In genomic region chr17:81197831-81198490, GRCh38 we compare ENCODE assay signal across 17 cellular contexts. TPM values are rescaled to one million over a fixed set of nuclear protein-coding genes. Genes with fewer than 3 reads are reported as not detected.
DNase-seq lines count a peak whose midpoint lies in the region; ATAC-seq and TF ChIP-seq lines count a peak whose summit lies in the region.
"Had no signal": no experiment of that assay in that cellular context is flagged by ENCODE, and none has a peak within 500 bp of the region (broad histone marks: within the 10 kb centered on the region; RNA-seq: fewer than 3 reads in every experiment).

No MANE protein-coding gene starts in this region.

- H3K4me3 Mint-ChIP-seq in Caco-2 (ENCODE audit: unreplicated experiment): no peak overlapping the region
- H3K4me3 Mint-ChIP-seq: CD8-positive, alpha-beta memory T cell; HFFc6 had no signal

- no peak for TF ChIP-seq CTCF in lower lobe of right lung (IDR thresholded peaks at IDR 0.05)
- no peak for TF ChIP-seq CTCF in coronary artery (IDR thresholded peaks at IDR 0.05)
- TF ChIP-seq CTCF in Caco-2 (IDR thresholded peaks at IDR 0.05; ENCODE audit: insufficient read depth in 1 of 2, low read depth in 1 of 2, low read length in 1 of 2, severe bottlenecking in 1 of 2, unreplicated experiment in 1 of 2): no peak

- CTCF ChIA-PET in Caco-2 (lab: Charles Lee): interaction anchor here (1.2 kb wide), 1 partner anchor 55 kb away, joined by 4 read pairs; no protein-coding TSS in a partner anchor

- H3K27me3 ChIP-seq in right cardiac atrium (ENCODE audit: control insufficient read depth, insufficient read depth) (no peaks in the 10 kb centered on the region), lower lobe of right lung (ENCODE audit: low read depth) (no peaks in the 10 kb centered on the region), Caco-2 (replicated peaks; ENCODE audit: control insufficient read depth, insufficient read depth, low read length) (no peaks in the 10 kb centered on the region)
- H3K27me3 ChIP-seq: BE2C had no signal

- no peak for ATAC-seq in right cardiac atrium
- ATAC-seq in Right ventricle myocardium inferior: no peak
- ATAC-seq in lower lobe of right lung: no peak
- ATAC-seq: A549, HepG2 had no signal

- H3K4me3 ChIP-seq in right cardiac atrium (ENCODE audit: low read length) (no peak overlapping the region), lower lobe of right lung (peak overlapping the region; percentile 20), coronary artery (no peak overlapping the region), Caco-2 (ENCODE audit: low read depth, low read length) (no peak overlapping the region)
- H3K4me3 ChIP-seq: A549, HAP-1 had no signal

- peak in 2 of 3 donors; percentile 40 to 41 for DNase-seq in right cardiac atrium
- no peak for DNase-seq in Right ventricle myocardium inferior (ENCODE audit: missing footprints)
- DNase-seq in SW480 (ENCODE audit: low spot score): peak; percentile 64
- DNase-seq in lower lobe of right lung: no peak
- no peak for DNase-seq in coronary artery (ENCODE audit: low spot score)
- no peak for DNase-seq in dermis blood vessel endothelial cell
- DNase-seq in Caco-2: no peak
- DNase-seq: BE2C; CD8-positive, alpha-beta memory T cell; DMS53; GF-D8; HFFc6 had no signal

- peaks cover 6% of the 10 kb centered on the region for H3K36me3 Mint-ChIP-seq in Caco-2 (ENCODE audit: insufficient read depth, unreplicated experiment)

- intact Hi-C loops in right cardiac atrium (cut with DNase I): loop anchor here in 1 of 4 donors (5.0 kb wide), 1 partner anchor 51 kb away; no protein-coding TSS in a partner anchor
- intact Hi-C loops in Right ventricle myocardium inferior (cut with DNase I): no loop called here
- intact Hi-C loops in lower lobe of right lung (cut with DNase I): no loop called here
- intact Hi-C loops in Caco-2 (cut with micrococcal nuclease; ENCODE audit: unreplicated experiment): no loop called here

- no peaks in the 10 kb centered on the region for H3K4me1 Mint-ChIP-seq in Caco-2 (ENCODE audit: low read depth, unreplicated experiment)
- H3K4me1 Mint-ChIP-seq: CD8-positive, alpha-beta memory T cell had no signal

- H3K9me3 Mint-ChIP-seq in Caco-2 (ENCODE audit: unreplicated experiment): no peaks in the 10 kb centered on the region
- H3K9me3 Mint-ChIP-seq: CD8-positive, alpha-beta memory T cell; HFFc6 had no signal

- H3K36me3 ChIP-seq in lower lobe of right lung (peaks cover 12% of the 10 kb centered on the region), Caco-2 (ENCODE audit: control insufficient read depth, insufficient read depth, low read length) (no peaks in the 10 kb centered on the region)

- H3K9me3 ChIP-seq in right cardiac atrium (ENCODE audit: control insufficient read depth, low read length): no peaks in the 10 kb centered on the region
- H3K9me3 ChIP-seq in lower lobe of right lung: no peaks in the 10 kb centered on the region
- no peaks in the 10 kb centered on the region for H3K9me3 ChIP-seq in Caco-2
- H3K9me3 ChIP-seq: A549, BE2C, HAP-1 had no signal

- WGBS in right cardiac atrium: 90% methylated on average over 21 of the region's 21 CpGs

- POLR2A ChIA-PET in Caco-2 (lab: Charles Lee): no interaction called here

- BruUV-seq in Caco-2 (replicated peaks; lab: Mats Ljungman, UMichigan): no TSS peak

- H3K27ac Mint-ChIP-seq in Caco-2 (ENCODE audit: unreplicated experiment): no peak overlapping the region
- H3K27ac Mint-ChIP-seq: CD8-positive, alpha-beta memory T cell; HFFc6 had no signal

- H3K4me1 ChIP-seq in right cardiac atrium (ENCODE audit: control insufficient read depth, insufficient read depth, low read length): no peaks in the 10 kb centered on the region
- H3K4me1 ChIP-seq in lower lobe of right lung: peaks cover 20% of the 10 kb centered on the region
- H3K4me1 ChIP-seq in Caco-2: no peaks in the 10 kb centered on the region
- H3K4me1 ChIP-seq: A549, HAP-1 had no signal

- H3K27ac ChIP-seq in right cardiac atrium (ENCODE audit: low read length) (no peak overlapping the region), lower lobe of right lung (no peak overlapping the region), coronary artery (no peak overlapping the region)
- H3K27ac ChIP-seq: A549 had no signal

- H3K27me3 Mint-ChIP-seq in Caco-2 (ENCODE audit: insufficient read depth, unreplicated experiment): no peaks in the 10 kb centered on the region
- H3K27me3 Mint-ChIP-seq: CD8-positive, alpha-beta memory T cell had no signal

RNA-seq across cellular contexts. Expression of gene CEP131, which starts 24.8 kb away (rescaled TPM):
- total RNA-seq in right cardiac atrium (1 to 10 TPM; 4.6 to 5.9 (median 5.2) TPM), Right ventricle myocardium inferior (8.9 TPM), lower lobe of right lung (8.3 TPM), dermis blood vessel endothelial cell (11.3 and 12.3 TPM in 2 replicates), Caco-2 (2022) (28.4 and 29.4 TPM in 2 replicates)
- 7.4 TPM for polyA plus RNA-seq in right cardiac atrium

RNA-seq across cellular contexts. Expression of gene AATK, which starts 31.9 kb away (rescaled TPM):
- total RNA-seq in right cardiac atrium (10 to 100 TPM in 3 of 4 donors, 1 to 10 TPM in 1; 8.6 to 15.4 (median 12.6) TPM), Right ventricle myocardium inferior (10.1 TPM), lower lobe of right lung (64.0 TPM), dermis blood vessel endothelial cell (4.0 and 4.1 TPM in 2 replicates), Caco-2 (2022) (26.4 and 26.6 TPM in 2 replicates)
- 10.4 TPM for polyA plus RNA-seq in right cardiac atrium
- polyA plus RNA-seq: CD8-positive, alpha-beta memory T cell had no signal

RNA-seq across cellular contexts. Expression of gene PVALEF, which starts 32.7 kb away (rescaled TPM):
- total RNA-seq in right cardiac atrium (not detected), Right ventricle myocardium inferior (not detected), lower lobe of right lung (not detected), dermis blood vessel endothelial cell (not detected in 2 replicates), Caco-2 (2022) (0.58 TPM in 1 of 2 replicates, not detected in the other)
- not detected for polyA plus RNA-seq in right cardiac atrium
- total RNA-seq: CD8-positive, alpha-beta memory T cell; H1; HFFc6 had no signal
- polyA plus RNA-seq: A549; AG04450; CD8-positive, alpha-beta memory T cell had no signal

RNA-seq across cellular contexts. Expression of gene TEPSIN, which starts 40.9 kb away (rescaled TPM):
- total RNA-seq in right cardiac atrium (10 to 100 TPM; 12.5 to 17.7 (median 14.2) TPM), Right ventricle myocardium inferior (11.1 TPM), lower lobe of right lung (43.2 TPM), dermis blood vessel endothelial cell (12.1 and 24.5 TPM in 2 replicates), Caco-2 (2022) (38.7 and 40.3 TPM in 2 replicates)
- 12.6 TPM for polyA plus RNA-seq in right cardiac atrium

RNA-seq across cellular contexts. Expression of gene NDUFAF8, which starts 41.2 kb away (rescaled TPM):
- total RNA-seq in right cardiac atrium (10 to 100 TPM; 51.5 to 75.4 (median 62.5) TPM), Right ventricle myocardium inferior (58.0 TPM), lower lobe of right lung (24.3 TPM), dermis blood vessel endothelial cell (18.4 and 26.9 TPM in 2 replicates), Caco-2 (2022) (65.0 and 66.7 TPM in 2 replicates)
- polyA plus RNA-seq in right cardiac atrium: 55.0 TPM

Comparison
In these comparisons a context has a peak if more than half of its experiments do, and no peak if none do; other contexts are left out.
1. DNase-seq: peak in right cardiac atrium (2 of 3) and SW480 (single experiment); none in Right ventricle myocardium inferior (single experiment), lower lobe of right lung (single experiment), coronary artery (single experiment), dermis blood vessel endothelial cell (single experiment) and Caco-2 (0 of 2).